Comparison of ENCODE assay signal across 1 cellular context in the genomic region with DNA sequence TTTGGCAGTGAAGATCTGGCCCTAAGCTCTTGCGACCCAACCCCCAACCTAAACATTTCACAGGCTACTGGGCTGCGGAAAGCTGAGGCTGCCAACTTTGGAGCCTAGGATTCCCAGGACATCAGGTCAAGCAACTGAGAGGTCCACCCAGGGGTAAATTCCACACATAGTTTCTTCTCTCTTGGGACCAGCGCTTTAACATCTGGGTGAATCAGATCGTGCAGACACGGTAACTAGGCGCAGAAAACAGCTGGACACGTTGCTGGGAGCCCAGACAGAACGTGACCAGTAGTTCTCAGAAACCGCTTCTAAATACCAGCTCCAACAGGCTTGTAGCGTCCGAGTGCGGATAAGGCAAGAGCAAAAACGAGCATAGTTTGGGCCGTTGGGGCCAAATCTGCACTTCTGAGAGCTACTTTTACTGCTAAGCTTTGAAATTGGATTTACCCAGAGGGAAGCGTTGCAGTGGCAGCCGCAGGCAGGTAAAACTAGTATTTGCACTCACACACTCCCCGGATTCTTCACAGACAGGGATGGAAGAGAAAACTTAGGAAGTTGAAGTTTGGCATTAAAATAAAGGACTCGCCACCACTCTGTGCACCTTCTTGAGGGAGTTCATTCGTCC.
A peak's percentile ranks its signal among the peaks of the same experiment; 100 is the strongest.
TF ChIP-seq lines count a peak whose summit lies in the region.

No MANE protein-coding gene starts in this region.

TF ChIP-seq in HepG2, 621 proteins besides CTCF, POLR2A, EP300 and RAD21 (continued from another document and continues in another):
- TF ChIP-seq ZBED4 (CRISPR knock-in tag; IDR thresholded peaks at IDR 0.05; ENCODE audit: borderline replicate concordance) (no peak), ZFP62 (CRISPR knock-in tag; IDR thresholded peaks at IDR 0.05) (no peak), HOXA9 (CRISPR knock-in tag; IDR thresholded peaks at IDR 0.05; ENCODE audit: borderline replicate concordance) (no peak), ZNF709 (CRISPR knock-in tag; IDR thresholded peaks at IDR 0.05) (peak; percentile 50; the same call in 1 of the 2 replicates), ZNF614 (CRISPR knock-in tag; IDR thresholded peaks at IDR 0.05; ENCODE audit: borderline replicate concordance) (no peak), ZSCAN9 (CRISPR knock-in tag; IDR thresholded peaks at IDR 0.05; ENCODE audit: borderline replicate concordance) (no peak; the same call in 1 of the 2 replicates), ZZZ3 (CRISPR knock-in tag; IDR thresholded peaks at IDR 0.05; ENCODE audit: borderline replicate concordance) (no peak), ZNF879 (CRISPR knock-in tag; IDR thresholded peaks at IDR 0.05) (0 out of 2 replicates have a peak, but pooled peaks have one; percentile 70), SSRP1 (CRISPR knock-in tag; IDR thresholded peaks at IDR 0.05) (no peak), EEA1 (CRISPR knock-in tag; IDR thresholded peaks at IDR 0.05; ENCODE audit: borderline replicate concordance) (no peak), TFDP2 (CRISPR knock-in tag; IDR thresholded peaks at IDR 0.05) (no peak), RBFOX2 (IDR thresholded peaks at IDR 0.05; ENCODE audit: low read depth, low read length) (no peak), CCDC6 (CRISPR knock-in tag; IDR thresholded peaks at IDR 0.05) (no peak), ZNF510 (CRISPR knock-in tag; IDR thresholded peaks at IDR 0.05; ENCODE audit: low read depth) (no peak), ETV6 (CRISPR knock-in tag; conservative IDR thresholded peaks at IDR 0.05) (no peak), ZNF616 (CRISPR knock-in tag; IDR thresholded peaks at IDR 0.05; ENCODE audit: low read depth) (no peak), POLR2G (IDR thresholded peaks at IDR 0.05; ENCODE audit: low read depth, low read length) (no peak), ZNF292 (CRISPR knock-in tag; IDR thresholded peaks at IDR 0.05; ENCODE audit: borderline replicate concordance, low read depth) (no peak), KAT8 (CRISPR knock-in tag; IDR thresholded peaks at IDR 0.05) (no peak), ZFP37 (CRISPR knock-in tag; IDR thresholded peaks at IDR 0.05; ENCODE audit: borderline replicate concordance) (no peak), MLLT10 (CRISPR knock-in tag; IDR thresholded peaks at IDR 0.05) (no peak), MXI1 (IDR thresholded peaks at IDR 0.05; ENCODE audit: borderline replicate concordance, low read depth, low read length) (no peak), ZBTB7A (CRISPR knock-in tag; IDR thresholded peaks at IDR 0.05) (no peak), SALL1 (CRISPR knock-in tag; IDR thresholded peaks at IDR 0.05) (peak; percentile 53), ZBTB20 (CRISPR knock-in tag; IDR thresholded peaks at IDR 0.05; ENCODE audit: borderline replicate concordance, low read depth) (no peak), ZNF441 (CRISPR knock-in tag; IDR thresholded peaks at IDR 0.05; ENCODE audit: borderline replicate concordance) (0 out of 2 replicates have a peak, but pooled peaks have one; percentile 6), HNRNPLL (IDR thresholded peaks at IDR 0.05; ENCODE audit: low read depth, low read length, poor library complexity, severe bottlenecking) (no peak), ZNF737 (CRISPR knock-in tag; IDR thresholded peaks at IDR 0.05; ENCODE audit: borderline replicate concordance) (no peak), ZNF543 (CRISPR knock-in tag; IDR thresholded peaks at IDR 0.05) (no peak; the same call in 1 of the 2 replicates), TBX3 (IDR thresholded peaks at IDR 0.05; ENCODE audit: borderline replicate concordance) (no peak), STAT6 (CRISPR knock-in tag; IDR thresholded peaks at IDR 0.05; ENCODE audit: borderline replicate concordance) (no peak), NR0B2 (CRISPR knock-in tag; IDR thresholded peaks at IDR 0.05) (no peak), BORCS8-MEF2B (CRISPR knock-in tag; IDR thresholded peaks at IDR 0.05) (no peak), NR2F2 (IDR thresholded peaks at IDR 0.05; ENCODE audit: borderline replicate concordance, low read depth) (no peak), RFX1 (IDR thresholded peaks at IDR 0.05) (peak; percentile 18; the same call in 1 of the 2 replicates), FOXO4 (CRISPR knock-in tag; conservative IDR thresholded peaks at IDR 0.05) (no peak), SMARCE1 (IDR thresholded peaks at IDR 0.05; ENCODE audit: borderline replicate concordance) (no peak), REPIN1 (CRISPR knock-in tag; IDR thresholded peaks at IDR 0.05; ENCODE audit: borderline replicate concordance, low read depth) (peak; percentile 19; the same call in 1 of the 2 replicates), CREB1 (IDR thresholded peaks at IDR 0.05) (no peak), CREB1 (CRISPR knock-in tag; IDR thresholded peaks at IDR 0.05) (peak; percentile 71), HNRNPL (IDR thresholded peaks at IDR 0.05; ENCODE audit: low read depth, low read length) (no peak), ZBTB21 (CRISPR knock-in tag; IDR thresholded peaks at IDR 0.05) (no peak), ZNF619 (CRISPR knock-in tag; IDR thresholded peaks at IDR 0.05) (peak; percentile 42; the same call in 1 of the 2 replicates), TRIM24 (CRISPR knock-in tag; IDR thresholded peaks at IDR 0.05) (no peak), STAG1 (CRISPR knock-in tag; IDR thresholded peaks at IDR 0.05) (no peak), ZFP82 (CRISPR knock-in tag; IDR thresholded peaks at IDR 0.05; ENCODE audit: borderline replicate concordance) (no peak), ZNF713 (CRISPR knock-in tag; IDR thresholded peaks at IDR 0.05) (no peak), SRSF9 (IDR thresholded peaks at IDR 0.05; ENCODE audit: borderline replicate concordance, insufficient read depth, low read depth, low read length, poor library complexity, severe bottlenecking) (no peak), FOXK2 (IDR thresholded peaks at IDR 0.05) (no peak)
- TF ChIP-seq, protein P1, sequence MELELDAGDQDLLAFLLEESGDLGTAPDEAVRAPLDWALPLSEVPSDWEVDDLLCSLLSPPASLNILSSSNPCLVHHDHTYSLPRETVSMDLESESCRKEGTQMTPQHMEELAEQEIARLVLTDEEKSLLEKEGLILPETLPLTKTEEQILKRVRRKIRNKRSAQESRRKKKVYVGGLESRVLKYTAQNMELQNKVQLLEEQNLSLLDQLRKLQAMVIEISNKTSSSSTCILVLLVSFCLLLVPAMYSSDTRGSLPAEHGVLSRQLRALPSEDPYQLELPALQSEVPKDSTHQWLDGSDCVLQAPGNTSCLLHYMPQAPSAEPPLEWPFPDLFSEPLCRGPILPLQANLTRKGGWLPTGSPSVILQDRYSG (CRISPR knock-in tag; IDR thresholded peaks at IDR 0.05): no peak
- TF ChIP-seq, protein P2, sequence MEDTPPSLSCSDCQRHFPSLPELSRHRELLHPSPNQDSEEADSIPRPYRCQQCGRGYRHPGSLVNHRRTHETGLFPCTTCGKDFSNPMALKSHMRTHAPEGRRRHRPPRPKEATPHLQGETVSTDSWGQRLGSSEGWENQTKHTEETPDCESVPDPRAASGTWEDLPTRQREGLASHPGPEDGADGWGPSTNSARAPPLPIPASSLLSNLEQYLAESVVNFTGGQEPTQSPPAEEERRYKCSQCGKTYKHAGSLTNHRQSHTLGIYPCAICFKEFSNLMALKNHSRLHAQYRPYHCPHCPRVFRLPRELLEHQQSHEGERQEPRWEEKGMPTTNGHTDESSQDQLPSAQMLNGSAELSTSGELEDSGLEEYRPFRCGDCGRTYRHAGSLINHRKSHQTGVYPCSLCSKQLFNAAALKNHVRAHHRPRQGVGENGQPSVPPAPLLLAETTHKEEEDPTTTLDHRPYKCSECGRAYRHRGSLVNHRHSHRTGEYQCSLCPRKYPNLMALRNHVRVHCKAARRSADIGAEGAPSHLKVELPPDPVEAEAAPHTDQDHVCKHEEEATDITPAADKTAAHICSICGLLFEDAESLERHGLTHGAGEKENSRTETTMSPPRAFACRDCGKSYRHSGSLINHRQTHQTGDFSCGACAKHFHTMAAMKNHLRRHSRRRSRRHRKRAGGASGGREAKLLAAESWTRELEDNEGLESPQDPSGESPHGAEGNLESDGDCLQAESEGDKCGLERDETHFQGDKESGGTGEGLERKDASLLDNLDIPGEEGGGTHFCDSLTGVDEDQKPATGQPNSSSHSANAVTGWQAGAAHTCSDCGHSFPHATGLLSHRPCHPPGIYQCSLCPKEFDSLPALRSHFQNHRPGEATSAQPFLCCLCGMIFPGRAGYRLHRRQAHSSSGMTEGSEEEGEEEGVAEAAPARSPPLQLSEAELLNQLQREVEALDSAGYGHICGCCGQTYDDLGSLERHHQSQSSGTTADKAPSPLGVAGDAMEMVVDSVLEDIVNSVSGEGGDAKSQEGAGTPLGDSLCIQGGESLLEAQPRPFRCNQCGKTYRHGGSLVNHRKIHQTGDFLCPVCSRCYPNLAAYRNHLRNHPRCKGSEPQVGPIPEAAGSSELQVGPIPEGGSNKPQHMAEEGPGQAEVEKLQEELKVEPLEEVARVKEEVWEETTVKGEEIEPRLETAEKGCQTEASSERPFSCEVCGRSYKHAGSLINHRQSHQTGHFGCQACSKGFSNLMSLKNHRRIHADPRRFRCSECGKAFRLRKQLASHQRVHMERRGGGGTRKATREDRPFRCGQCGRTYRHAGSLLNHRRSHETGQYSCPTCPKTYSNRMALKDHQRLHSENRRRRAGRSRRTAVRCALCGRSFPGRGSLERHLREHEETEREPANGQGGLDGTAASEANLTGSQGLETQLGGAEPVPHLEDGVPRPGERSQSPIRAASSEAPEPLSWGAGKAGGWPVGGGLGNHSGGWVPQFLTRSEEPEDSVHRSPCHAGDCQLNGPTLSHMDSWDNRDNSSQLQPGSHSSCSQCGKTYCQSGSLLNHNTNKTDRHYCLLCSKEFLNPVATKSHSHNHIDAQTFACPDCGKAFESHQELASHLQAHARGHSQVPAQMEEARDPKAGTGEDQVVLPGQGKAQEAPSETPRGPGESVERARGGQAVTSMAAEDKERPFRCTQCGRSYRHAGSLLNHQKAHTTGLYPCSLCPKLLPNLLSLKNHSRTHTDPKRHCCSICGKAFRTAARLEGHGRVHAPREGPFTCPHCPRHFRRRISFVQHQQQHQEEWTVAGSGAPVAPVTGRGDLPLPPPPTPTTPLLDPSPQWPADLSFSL (CRISPR knock-in tag; IDR thresholded peaks at IDR 0.05): no peak
